ENCODE assay signal across 1 cellular context in the genomic region with DNA sequence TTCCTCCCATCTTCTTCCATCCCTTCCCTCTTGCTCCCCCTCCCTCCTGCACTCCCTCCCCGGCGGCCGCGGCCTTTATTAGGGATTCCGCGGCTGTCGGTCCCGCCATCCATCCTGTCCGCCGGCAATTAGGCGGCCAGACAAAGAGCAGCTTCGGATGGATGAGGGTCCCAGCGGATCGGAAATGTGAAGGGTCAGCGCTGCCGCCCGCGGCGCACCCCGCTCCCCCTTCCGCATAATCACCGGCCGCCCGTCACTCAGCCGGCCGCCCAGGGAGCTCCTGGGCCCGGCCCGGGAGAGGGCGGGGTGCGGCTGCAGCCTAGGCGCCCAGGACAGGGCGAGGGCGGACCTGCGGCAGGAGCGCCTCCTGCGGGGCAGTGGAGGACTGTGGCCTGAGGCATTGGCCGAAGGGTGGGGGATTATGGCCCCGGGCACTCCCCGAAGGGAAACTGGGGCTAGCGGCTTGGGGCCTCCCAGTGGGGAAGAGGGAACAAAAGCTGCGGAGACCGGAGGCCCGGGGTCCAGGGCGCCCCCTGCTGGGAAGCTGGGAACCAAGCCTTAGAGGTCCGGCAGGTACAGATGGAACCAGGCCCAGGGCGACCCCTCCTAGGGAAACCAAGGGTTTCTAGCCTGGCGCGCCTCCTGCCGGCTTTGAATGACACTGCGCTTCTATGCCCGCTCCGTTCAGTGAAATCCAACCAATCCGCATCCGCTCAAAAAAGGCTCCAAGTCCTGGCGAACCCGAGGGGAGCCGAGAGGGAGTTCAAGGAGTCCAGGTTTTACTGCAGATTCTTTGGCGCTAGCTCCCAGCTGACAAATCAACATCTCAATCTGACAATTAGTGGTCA.
A peak's percentile ranks its signal among the peaks of the same experiment; 100 is the strongest.
TF ChIP-seq lines count a peak whose summit lies in the region.

No MANE protein-coding gene starts in this region.

TF ChIP-seq in HepG2, 621 proteins besides CTCF, POLR2A, EP300 and RAD21 (continued from another document and continues in another):
- no peak for TF ChIP-seq SRSF4 (IDR thresholded peaks at IDR 0.05; ENCODE audit: low read depth, low read length, poor library complexity, severe bottlenecking)
- no peak for TF ChIP-seq HDAC6 (IDR thresholded peaks at IDR 0.05; ENCODE audit: low read depth, low read length)
- TF ChIP-seq, protein P1, sequence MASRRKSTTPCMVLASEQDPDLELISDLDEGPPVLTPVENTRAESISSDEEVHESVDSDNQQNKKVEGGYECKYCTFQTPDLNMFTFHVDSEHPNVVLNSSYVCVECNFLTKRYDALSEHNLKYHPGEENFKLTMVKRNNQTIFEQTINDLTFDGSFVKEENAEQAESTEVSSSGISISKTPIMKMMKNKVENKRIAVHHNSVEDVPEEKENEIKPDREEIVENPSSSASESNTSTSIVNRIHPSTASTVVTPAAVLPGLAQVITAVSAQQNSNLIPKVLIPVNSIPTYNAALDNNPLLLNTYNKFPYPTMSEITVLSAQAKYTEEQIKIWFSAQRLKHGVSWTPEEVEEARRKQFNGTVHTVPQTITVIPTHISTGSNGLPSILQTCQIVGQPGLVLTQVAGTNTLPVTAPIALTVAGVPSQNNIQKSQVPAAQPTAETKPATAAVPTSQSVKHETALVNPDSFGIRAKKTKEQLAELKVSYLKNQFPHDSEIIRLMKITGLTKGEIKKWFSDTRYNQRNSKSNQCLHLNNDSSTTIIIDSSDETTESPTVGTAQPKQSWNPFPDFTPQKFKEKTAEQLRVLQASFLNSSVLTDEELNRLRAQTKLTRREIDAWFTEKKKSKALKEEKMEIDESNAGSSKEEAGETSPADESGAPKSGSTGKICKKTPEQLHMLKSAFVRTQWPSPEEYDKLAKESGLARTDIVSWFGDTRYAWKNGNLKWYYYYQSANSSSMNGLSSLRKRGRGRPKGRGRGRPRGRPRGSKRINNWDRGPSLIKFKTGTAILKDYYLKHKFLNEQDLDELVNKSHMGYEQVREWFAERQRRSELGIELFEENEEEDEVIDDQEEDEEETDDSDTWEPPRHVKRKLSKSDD (CRISPR knock-in tag; IDR thresholded peaks at IDR 0.05; ENCODE audit: low read depth) = no peak
- no peak for TF ChIP-seq REL (CRISPR knock-in tag; conservative IDR thresholded peaks at IDR 0.05)
- TF ChIP-seq FOXM1 (CRISPR knock-in tag; IDR thresholded peaks at IDR 0.05) = no peak
- TF ChIP-seq POLR2G (IDR thresholded peaks at IDR 0.05; ENCODE audit: low read depth, low read length) = no peak
- 0 out of 2 replicates have a peak, but pooled peaks have one; percentile 37 for TF ChIP-seq ZSCAN31 (CRISPR knock-in tag; IDR thresholded peaks at IDR 0.05; ENCODE audit: low read depth)
- TF ChIP-seq SP5 (CRISPR knock-in tag; IDR thresholded peaks at IDR 0.05; ENCODE audit: borderline replicate concordance, low read depth) = 0 out of 2 replicates have a peak, but pooled peaks have one; percentile 18
- TF ChIP-seq, protein P2, sequence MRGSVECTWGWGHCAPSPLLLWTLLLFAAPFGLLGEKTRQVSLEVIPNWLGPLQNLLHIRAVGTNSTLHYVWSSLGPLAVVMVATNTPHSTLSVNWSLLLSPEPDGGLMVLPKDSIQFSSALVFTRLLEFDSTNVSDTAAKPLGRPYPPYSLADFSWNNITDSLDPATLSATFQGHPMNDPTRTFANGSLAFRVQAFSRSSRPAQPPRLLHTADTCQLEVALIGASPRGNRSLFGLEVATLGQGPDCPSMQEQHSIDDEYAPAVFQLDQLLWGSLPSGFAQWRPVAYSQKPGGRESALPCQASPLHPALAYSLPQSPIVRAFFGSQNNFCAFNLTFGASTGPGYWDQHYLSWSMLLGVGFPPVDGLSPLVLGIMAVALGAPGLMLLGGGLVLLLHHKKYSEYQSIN (CRISPR knock-in tag; IDR thresholded peaks at IDR 0.05; ENCODE audit: borderline replicate concordance) = no peak
- TF ChIP-seq, protein P3, sequence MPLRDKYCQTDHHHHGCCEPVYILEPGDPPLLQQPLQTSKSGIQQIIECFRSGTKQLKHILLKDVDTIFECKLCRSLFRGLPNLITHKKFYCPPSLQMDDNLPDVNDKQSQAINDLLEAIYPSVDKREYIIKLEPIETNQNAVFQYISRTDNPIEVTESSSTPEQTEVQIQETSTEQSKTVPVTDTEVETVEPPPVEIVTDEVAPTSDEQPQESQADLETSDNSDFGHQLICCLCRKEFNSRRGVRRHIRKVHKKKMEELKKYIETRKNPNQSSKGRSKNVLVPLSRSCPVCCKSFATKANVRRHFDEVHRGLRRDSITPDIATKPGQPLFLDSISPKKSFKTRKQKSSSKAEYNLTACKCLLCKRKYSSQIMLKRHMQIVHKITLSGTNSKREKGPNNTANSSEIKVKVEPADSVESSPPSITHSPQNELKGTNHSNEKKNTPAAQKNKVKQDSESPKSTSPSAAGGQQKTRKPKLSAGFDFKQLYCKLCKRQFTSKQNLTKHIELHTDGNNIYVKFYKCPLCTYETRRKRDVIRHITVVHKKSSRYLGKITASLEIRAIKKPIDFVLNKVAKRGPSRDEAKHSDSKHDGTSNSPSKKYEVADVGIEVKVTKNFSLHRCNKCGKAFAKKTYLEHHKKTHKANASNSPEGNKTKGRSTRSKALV (CRISPR knock-in tag; IDR thresholded peaks at IDR 0.05) = peak; percentile 43; the same call in 1 of the 2 replicates
- no peak for TF ChIP-seq SIX4 (CRISPR knock-in tag; IDR thresholded peaks at IDR 0.05)
- 0 out of 2 replicates have a peak, but pooled peaks have one; percentile 28 for TF ChIP-seq ZNF766 (CRISPR knock-in tag; IDR thresholded peaks at IDR 0.05; ENCODE audit: borderline replicate concordance)
- TF ChIP-seq ZBTB21 (CRISPR knock-in tag; IDR thresholded peaks at IDR 0.05) = no peak
- no peak for TF ChIP-seq PHF5A (CRISPR knock-in tag; IDR thresholded peaks at IDR 0.05; ENCODE audit: low read depth, unreplicated experiment)
- TF ChIP-seq ZNF30 (CRISPR knock-in tag; IDR thresholded peaks at IDR 0.05) = no peak
- TF ChIP-seq ZNF775 (CRISPR knock-in tag; IDR thresholded peaks at IDR 0.05; ENCODE audit: borderline replicate concordance) = no peak
- TF ChIP-seq NFIC (IDR thresholded peaks at IDR 0.05; ENCODE audit: low read length) = no peak
- TF ChIP-seq, protein P4, sequence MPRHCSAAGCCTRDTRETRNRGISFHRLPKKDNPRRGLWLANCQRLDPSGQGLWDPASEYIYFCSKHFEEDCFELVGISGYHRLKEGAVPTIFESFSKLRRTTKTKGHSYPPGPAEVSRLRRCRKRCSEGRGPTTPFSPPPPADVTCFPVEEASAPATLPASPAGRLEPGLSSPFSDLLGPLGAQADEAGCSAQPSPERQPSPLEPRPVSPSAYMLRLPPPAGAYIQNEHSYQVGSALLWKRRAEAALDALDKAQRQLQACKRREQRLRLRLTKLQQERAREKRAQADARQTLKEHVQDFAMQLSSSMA (CRISPR knock-in tag; IDR thresholded peaks at IDR 0.05) = no peak
- TF ChIP-seq TCF7L2 (IDR thresholded peaks at IDR 0.05; ENCODE audit: low read depth, low read length) = no peak
- TF ChIP-seq, protein P5, sequence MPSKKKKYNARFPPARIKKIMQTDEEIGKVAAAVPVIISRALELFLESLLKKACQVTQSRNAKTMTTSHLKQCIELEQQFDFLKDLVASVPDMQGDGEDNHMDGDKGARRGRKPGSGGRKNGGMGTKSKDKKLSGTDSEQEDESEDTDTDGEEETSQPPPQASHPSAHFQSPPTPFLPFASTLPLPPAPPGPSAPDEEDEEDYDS (CRISPR knock-in tag; IDR thresholded peaks at IDR 0.05) = no peak
- TF ChIP-seq FOXP1 (IDR thresholded peaks at IDR 0.05) = no peak
- TF ChIP-seq FOXP1 (CRISPR knock-in tag; IDR thresholded peaks at IDR 0.05) = no peak
- TF ChIP-seq ZNF101 (CRISPR knock-in tag; IDR thresholded peaks at IDR 0.05; ENCODE audit: borderline replicate concordance, low read depth) = no peak
- TF ChIP-seq IKZF1 (IDR thresholded peaks at IDR 0.05) = no peak
- TF ChIP-seq, protein P6, sequence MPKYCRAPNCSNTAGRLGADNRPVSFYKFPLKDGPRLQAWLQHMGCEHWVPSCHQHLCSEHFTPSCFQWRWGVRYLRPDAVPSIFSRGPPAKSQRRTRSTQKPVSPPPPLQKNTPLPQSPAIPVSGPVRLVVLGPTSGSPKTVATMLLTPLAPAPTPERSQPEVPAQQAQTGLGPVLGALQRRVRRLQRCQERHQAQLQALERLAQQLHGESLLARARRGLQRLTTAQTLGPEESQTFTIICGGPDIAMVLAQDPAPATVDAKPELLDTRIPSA (CRISPR knock-in tag; IDR thresholded peaks at IDR 0.05; ENCODE audit: borderline replicate concordance) = no peak
- TF ChIP-seq ZNF782 (CRISPR knock-in tag; IDR thresholded peaks at IDR 0.05; ENCODE audit: borderline replicate concordance) = no peak
- TF ChIP-seq SCMH1 (CRISPR knock-in tag; IDR thresholded peaks at IDR 0.05; ENCODE audit: borderline replicate concordance) = no peak
- TF ChIP-seq ZNF12 (CRISPR knock-in tag; IDR thresholded peaks at IDR 0.05) = no peak
- TF ChIP-seq RFX3 (CRISPR knock-in tag; IDR thresholded peaks at IDR 0.05) = no peak
- no peak for TF ChIP-seq EEA1 (CRISPR knock-in tag; IDR thresholded peaks at IDR 0.05; ENCODE audit: borderline replicate concordance)
- TF ChIP-seq, protein P7, sequence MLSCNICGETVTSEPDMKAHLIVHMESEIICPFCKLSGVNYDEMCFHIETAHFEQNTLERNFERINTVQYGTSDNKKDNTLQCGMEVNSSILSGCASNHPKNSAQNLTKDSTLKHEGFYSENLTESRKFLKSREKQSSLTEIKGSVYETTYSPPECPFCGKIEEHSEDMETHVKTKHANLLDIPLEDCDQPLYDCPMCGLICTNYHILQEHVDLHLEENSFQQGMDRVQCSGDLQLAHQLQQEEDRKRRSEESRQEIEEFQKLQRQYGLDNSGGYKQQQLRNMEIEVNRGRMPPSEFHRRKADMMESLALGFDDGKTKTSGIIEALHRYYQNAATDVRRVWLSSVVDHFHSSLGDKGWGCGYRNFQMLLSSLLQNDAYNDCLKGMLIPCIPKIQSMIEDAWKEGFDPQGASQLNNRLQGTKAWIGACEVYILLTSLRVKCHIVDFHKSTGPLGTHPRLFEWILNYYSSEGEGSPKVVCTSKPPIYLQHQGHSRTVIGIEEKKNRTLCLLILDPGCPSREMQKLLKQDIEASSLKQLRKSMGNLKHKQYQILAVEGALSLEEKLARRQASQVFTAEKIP (CRISPR knock-in tag; IDR thresholded peaks at IDR 0.05; ENCODE audit: borderline replicate concordance) = no peak
- no peak for TF ChIP-seq ZNF891 (CRISPR knock-in tag; IDR thresholded peaks at IDR 0.05)
- TF ChIP-seq NR2F2 (IDR thresholded peaks at IDR 0.05; ENCODE audit: borderline replicate concordance, low read depth) = no peak
- TF ChIP-seq ZNF234 (CRISPR knock-in tag; conservative IDR thresholded peaks at IDR 0.05) = no peak
- peak; percentile 57; the same call in 1 of the 2 replicates for TF ChIP-seq ZNF547 (CRISPR knock-in tag; IDR thresholded peaks at IDR 0.05)
- TF ChIP-seq, protein P8, sequence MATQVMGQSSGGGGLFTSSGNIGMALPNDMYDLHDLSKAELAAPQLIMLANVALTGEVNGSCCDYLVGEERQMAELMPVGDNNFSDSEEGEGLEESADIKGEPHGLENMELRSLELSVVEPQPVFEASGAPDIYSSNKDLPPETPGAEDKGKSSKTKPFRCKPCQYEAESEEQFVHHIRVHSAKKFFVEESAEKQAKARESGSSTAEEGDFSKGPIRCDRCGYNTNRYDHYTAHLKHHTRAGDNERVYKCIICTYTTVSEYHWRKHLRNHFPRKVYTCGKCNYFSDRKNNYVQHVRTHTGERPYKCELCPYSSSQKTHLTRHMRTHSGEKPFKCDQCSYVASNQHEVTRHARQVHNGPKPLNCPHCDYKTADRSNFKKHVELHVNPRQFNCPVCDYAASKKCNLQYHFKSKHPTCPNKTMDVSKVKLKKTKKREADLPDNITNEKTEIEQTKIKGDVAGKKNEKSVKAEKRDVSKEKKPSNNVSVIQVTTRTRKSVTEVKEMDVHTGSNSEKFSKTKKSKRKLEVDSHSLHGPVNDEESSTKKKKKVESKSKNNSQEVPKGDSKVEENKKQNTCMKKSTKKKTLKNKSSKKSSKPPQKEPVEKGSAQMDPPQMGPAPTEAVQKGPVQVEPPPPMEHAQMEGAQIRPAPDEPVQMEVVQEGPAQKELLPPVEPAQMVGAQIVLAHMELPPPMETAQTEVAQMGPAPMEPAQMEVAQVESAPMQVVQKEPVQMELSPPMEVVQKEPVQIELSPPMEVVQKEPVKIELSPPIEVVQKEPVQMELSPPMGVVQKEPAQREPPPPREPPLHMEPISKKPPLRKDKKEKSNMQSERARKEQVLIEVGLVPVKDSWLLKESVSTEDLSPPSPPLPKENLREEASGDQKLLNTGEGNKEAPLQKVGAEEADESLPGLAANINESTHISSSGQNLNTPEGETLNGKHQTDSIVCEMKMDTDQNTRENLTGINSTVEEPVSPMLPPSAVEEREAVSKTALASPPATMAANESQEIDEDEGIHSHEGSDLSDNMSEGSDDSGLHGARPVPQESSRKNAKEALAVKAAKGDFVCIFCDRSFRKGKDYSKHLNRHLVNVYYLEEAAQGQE (IDR thresholded peaks at IDR 0.05; ENCODE audit: borderline replicate concordance in 1 of 2, low read depth in 1 of 2, low read length in 2 of 2) = no peak
- TF ChIP-seq ZNF33B (CRISPR knock-in tag; IDR thresholded peaks at IDR 0.05) = peak; percentile 56; the same call in 1 of the 2 replicates
- TF ChIP-seq HDAC1 (CRISPR knock-in tag; IDR thresholded peaks at IDR 0.05) = peak; percentile 47; the same call in 1 of the 2 replicates
- no peak for TF ChIP-seq JUN (CRISPR knock-in tag; IDR thresholded peaks at IDR 0.05)
- TF ChIP-seq SMAD3 (CRISPR knock-in tag; IDR thresholded peaks at IDR 0.05) = no peak
- no peak for TF ChIP-seq SMAD9 (CRISPR knock-in tag; IDR thresholded peaks at IDR 0.05)
- no peak for TF ChIP-seq RNF2 (conservative IDR thresholded peaks at IDR 0.05; ENCODE audit: low read depth)
- TF ChIP-seq ZNF749 (CRISPR knock-in tag; IDR thresholded peaks at IDR 0.05; ENCODE audit: borderline replicate concordance) = no peak
- TF ChIP-seq KMT2A (CRISPR knock-in tag; IDR thresholded peaks at IDR 0.05) = no peak; the same call in 1 of the 2 replicates
- TF ChIP-seq, protein P9, sequence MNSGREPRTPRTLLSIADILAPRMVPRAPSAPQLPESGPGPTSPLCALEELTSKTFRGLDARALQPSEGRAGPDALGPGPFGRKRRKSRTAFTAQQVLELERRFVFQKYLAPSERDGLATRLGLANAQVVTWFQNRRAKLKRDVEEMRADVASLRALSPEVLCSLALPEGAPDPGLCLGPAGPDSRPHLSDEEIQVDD (CRISPR knock-in tag; IDR thresholded peaks at IDR 0.05; ENCODE audit: borderline replicate concordance) = no peak
- no peak for TF ChIP-seq PRMT3 (CRISPR knock-in tag; IDR thresholded peaks at IDR 0.05; ENCODE audit: borderline replicate concordance, low read depth)
- no peak for TF ChIP-seq ZNF660 (CRISPR knock-in tag; IDR thresholded peaks at IDR 0.05; ENCODE audit: borderline replicate concordance, low read depth)
- TF ChIP-seq, protein P10, sequence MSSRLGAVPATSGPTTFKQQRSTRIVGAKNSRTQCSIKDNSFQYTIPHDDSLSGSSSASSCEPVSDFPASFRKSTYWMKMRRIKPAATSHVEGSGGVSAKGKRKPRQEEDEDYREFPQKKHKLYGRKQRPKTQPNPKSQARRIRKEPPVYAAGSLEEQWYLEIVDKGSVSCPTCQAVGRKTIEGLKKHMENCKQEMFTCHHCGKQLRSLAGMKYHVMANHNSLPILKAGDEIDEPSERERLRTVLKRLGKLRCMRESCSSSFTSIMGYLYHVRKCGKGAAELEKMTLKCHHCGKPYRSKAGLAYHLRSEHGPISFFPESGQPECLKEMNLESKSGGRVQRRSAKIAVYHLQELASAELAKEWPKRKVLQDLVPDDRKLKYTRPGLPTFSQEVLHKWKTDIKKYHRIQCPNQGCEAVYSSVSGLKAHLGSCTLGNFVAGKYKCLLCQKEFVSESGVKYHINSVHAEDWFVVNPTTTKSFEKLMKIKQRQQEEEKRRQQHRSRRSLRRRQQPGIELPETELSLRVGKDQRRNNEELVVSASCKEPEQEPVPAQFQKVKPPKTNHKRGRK (CRISPR knock-in tag; IDR thresholded peaks at IDR 0.05) = no peak
- no peak for TF ChIP-seq ZBTB20 (CRISPR knock-in tag; IDR thresholded peaks at IDR 0.05; ENCODE audit: borderline replicate concordance, low read depth)
- no peak for TF ChIP-seq ZNF570 (CRISPR knock-in tag; IDR thresholded peaks at IDR 0.05; ENCODE audit: borderline replicate concordance)
- peak; percentile 54; the same call in 1 of the 2 replicates for TF ChIP-seq MTF2 (CRISPR knock-in tag; IDR thresholded peaks at IDR 0.05; ENCODE audit: borderline replicate concordance)
